In the genomic region with DNA sequence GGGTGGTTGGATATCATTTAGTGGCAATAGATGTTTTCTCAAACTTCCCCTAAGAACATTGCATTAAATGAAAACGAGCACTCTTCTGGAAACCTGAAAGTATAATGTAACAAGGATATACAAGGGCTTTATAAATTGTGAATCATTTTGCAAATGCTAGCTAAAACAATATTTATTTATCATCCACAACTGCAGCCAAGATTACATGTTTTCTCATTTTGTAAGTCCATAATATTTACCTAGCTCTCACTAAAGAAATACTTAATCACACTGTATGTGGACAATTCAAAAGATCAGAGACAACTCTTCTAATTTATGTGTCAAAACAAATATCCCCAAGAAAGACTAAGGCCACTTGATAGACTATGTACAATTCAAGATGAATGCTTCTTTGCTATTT, we compare ENCODE assay signal across 25 cellular contexts.
"Had no signal": no experiment of that assay in that cellular context is flagged by ENCODE, and none has a peak within 500 bp of the region (broad histone marks: within the 10 kb centered on the region; RNA-seq: fewer than 3 reads in every experiment).

No MANE protein-coding gene starts in this region.

- H3K4me2 ChIP-seq: SK-N-SH had no signal

- H3K27ac ChIP-seq: SJSA1 had no signal

- ATAC-seq: activated CD4-positive, alpha-beta T cell treated with anti-CD3 and anti-CD28 coated beads for 36 hours; activated CD4-positive, CD25-positive, alpha-beta regulatory T cell treated with anti-CD3 and anti-CD28 coated beads, Interleukin-2, amount 50 U/mL, for 24 hours; activated CD8-positive, alpha-beta T cell treated with anti-CD3 and anti-CD28 coated beads, Interleukin-2, amount 10 ng/mL, durations not matched to agents 7 days and 5 days; activated naive CD4-positive, alpha-beta T cell treated with anti-CD3 and anti-CD28 coated beads, Interleukin-2, amount 50 U/mL, for 72 hours; Panc1; WTC11 had no signal

- H3K27me3 ChIP-seq: MG63, SJSA1 had no signal

- H3K4me3 ChIP-seq: MG63, SJSA1 had no signal

- H3K9me3 ChIP-seq: MG63, SJSA1, SK-N-SH had no signal

- H3K9me2 ChIP-seq: SK-N-SH had no signal

- DNase-seq: activated CD4-positive, alpha-beta T cell treated with anti-CD3 and anti-CD28 coated beads for 36 hours; activated CD4-positive, alpha-beta T cell treated with anti-CD3 and anti-CD28 coated beads, Interleukin-2, amount 10 ng/mL, durations not matched to agents 7 days and 5 days; activated CD4-positive, alpha-beta T cell treated with anti-CD3 and anti-CD28 coated beads, Interleukin-2, amount 50 U/mL, for 48 hours; activated CD8-positive, alpha-beta T cell treated with anti-CD3 and anti-CD28 coated beads, Interleukin-2, amount 10 ng/mL, durations not matched to agents 7 days and 5 days; activated gamma-delta T cell; activated naive CD4-positive, alpha-beta T cell treated with anti-CD3 and anti-CD28 coated beads for 36 hours; activated T-cell treated with anti-CD3 and anti-CD28 coated beads, Interleukin-2, amount 50 U/mL, for 24 hours; cerebellar nuclear complex; Karpas-422; KBM-7; NCI-H1048; NCI-H1436; NCI-H1694; NCI-H1930; NCI-H2107; NCI-H226; RPMI8226; SHP77 treated with DMSO at 0.1 percent for 48 hours; SK-N-SH had no signal

- H3K9ac ChIP-seq: SK-N-SH had no signal

- H3K36me3 ChIP-seq: MG63, SJSA1 had no signal
